In genomic region chr3:173128633-173129032, GRCh38 we compare ENCODE assay signal across 21 cellular contexts. TPM values are rescaled to one million over a fixed set of nuclear protein-coding genes. Genes with fewer than 3 reads are reported as not detected.
DNase-seq lines count a peak whose midpoint lies in the region; TF ChIP-seq lines count a peak whose summit lies in the region.
"Had no signal": no experiment of that assay in that cellular context is flagged by ENCODE, and none has a peak within 500 bp of the region (broad histone marks: within the 10 kb centered on the region; RNA-seq: fewer than 3 reads in every experiment).

No MANE protein-coding gene starts in this region.

- H3K4me3 Mint-ChIP-seq in MCF 10A (ENCODE audit: unreplicated experiment): no peak overlapping the region
- H3K4me3 Mint-ChIP-seq: CD14-positive monocyte; CD4-positive, alpha-beta memory T cell; H9 had no signal

- no peaks in the 10 kb centered on the region for H3K36me3 Mint-ChIP-seq in MCF 10A (ENCODE audit: insufficient read depth, unreplicated experiment)
- H3K36me3 Mint-ChIP-seq: CD14-positive monocyte; CD4-positive, alpha-beta memory T cell had no signal

- H3K4me2 ChIP-seq in MM.1S (ENCODE audit: low read depth, low read length): no peak overlapping the region
- H3K4me2 ChIP-seq: BLaER1 had no signal

- no peak overlapping the region for H3K9ac ChIP-seq in MM.1S (ENCODE audit: low read length)
- H3K9ac ChIP-seq: BLaER1 had no signal

- no TSS peak for BruUV-seq in MCF 10A (replicated peaks; lab: Mats Ljungman, UMichigan)

- H3K27me3 ChIP-seq in breast epithelium: no peaks in the 10 kb centered on the region
- H3K27me3 ChIP-seq in MM.1S (replicated peaks; ENCODE audit: insufficient read depth, low read length): no peaks in the 10 kb centered on the region
- H3K27me3 ChIP-seq: BLaER1 had no signal

- H4K20me1 ChIP-seq in MM.1S (ENCODE audit: insufficient read depth, low read length): no peaks in the 10 kb centered on the region
- H4K20me1 ChIP-seq: BLaER1 had no signal

- no peak overlapping the region for H2AFZ ChIP-seq in MM.1S (ENCODE audit: low read length)

- POLR2A ChIA-PET in MCF 10A (lab: Yijun Ruan, JAX): no interaction called here

- H3K4me1 ChIP-seq in breast epithelium (no peaks in the 10 kb centered on the region), MM.1S (ENCODE audit: low read length) (no peaks in the 10 kb centered on the region)
- H3K4me1 ChIP-seq: BLaER1 had no signal

- H3K4me1 Mint-ChIP-seq in MCF 10A (ENCODE audit: insufficient read depth, unreplicated experiment): no peaks in the 10 kb centered on the region
- H3K4me1 Mint-ChIP-seq: CD14-positive monocyte; CD4-positive, alpha-beta memory T cell had no signal

- H3K9me2 ChIP-seq in MM.1S (replicated peaks; ENCODE audit: insufficient read depth, low read length): no peaks in the 10 kb centered on the region

- no peaks in the 10 kb centered on the region for H3K79me2 ChIP-seq in MM.1S (ENCODE audit: low read length)

- H3F3A ChIP-seq in MM.1S (ENCODE audit: insufficient read depth, low read length): no peaks in the 10 kb centered on the region

- CTCF ChIA-PET in MCF 10A (lab: Yijun Ruan, JAX): no interaction called here

- no peak for TF ChIP-seq POLR2A in breast epithelium (IDR thresholded peaks at IDR 0.05)

- H3K9me3 ChIP-seq in breast epithelium (no peaks in the 10 kb centered on the region), MM.1S (replicated peaks; ENCODE audit: insufficient read depth, low read length) (no peaks in the 10 kb centered on the region)
- H3K9me3 ChIP-seq: BLaER1 had no signal

- no peaks in the 10 kb centered on the region for H3K9me3 Mint-ChIP-seq in MCF 10A (ENCODE audit: unreplicated experiment)
- H3K9me3 Mint-ChIP-seq: H9 had no signal

- H3K36me3 ChIP-seq in breast epithelium (no peaks in the 10 kb centered on the region), MM.1S (replicated peaks; ENCODE audit: insufficient read depth, low read length) (no peaks in the 10 kb centered on the region)
- H3K36me3 ChIP-seq: BLaER1 had no signal

- H3K4me3 ChIP-seq in breast epithelium (no peak overlapping the region), epithelial cell of esophagus (ENCODE audit: low read length) (no peak overlapping the region), MM.1S (ENCODE audit: low read length) (no peak overlapping the region)
- H3K4me3 ChIP-seq: BLaER1, K562 had no signal

- intact Hi-C loops in MCF 10A (cut with micrococcal nuclease): no loop called here
- intact Hi-C loops in breast epithelium (cut with DNase I; ENCODE audit: low total_unique reads): no loop called here

- H3K27ac ChIP-seq in breast epithelium (no peak overlapping the region), MM.1S (ENCODE audit: low read length) (no peak overlapping the region)
- H3K27ac ChIP-seq: 22Rv1, BLaER1, HL-60 had no signal

- H3K27ac Mint-ChIP-seq in MCF 10A (ENCODE audit: low read depth, unreplicated experiment): no peak overlapping the region
- H3K27ac Mint-ChIP-seq: CD14-positive monocyte; CD4-positive, alpha-beta memory T cell; H9 had no signal

- TF ChIP-seq CTCF in MCF 10A (IDR thresholded peaks at IDR 0.05; ENCODE audit: unreplicated experiment) (no peak), breast epithelium (IDR thresholded peaks at IDR 0.05) (no peak), epithelial cell of esophagus (IDR thresholded peaks at IDR 0.05; ENCODE audit: insufficient read depth, low read depth, low read length, missing control alignments) (no peak), MM.1S (IDR thresholded peaks at IDR 0.05; ENCODE audit: low read length) (no peak)

- DNase-seq in NCI-H146 (lab: John Stamatoyannopoulos, UW) (peak; percentile 7), NCI-H146 treated with DMSO at 0.1 percent for 48 hours (lab: John Stamatoyannopoulos, UW; ENCODE audit: unreplicated experiment) (no peak), MCF 10A (ENCODE audit: unreplicated experiment) (peak; percentile 7), breast epithelium (ENCODE audit: low spot score in 2 of 2) (no peak), epithelial cell of esophagus (ENCODE audit: low read depth) (peak; percentile 2), HK-2 (ENCODE audit: unreplicated experiment) (no peak), MM.1S (no peak)
- DNase-seq: CD4-positive, alpha-beta memory T cell; DMS153; DMS79; GF-D8; GOT3; H9; IMR-90 had no signal

- peaks cover 90% of the 10 kb centered on the region for H3K27me3 Mint-ChIP-seq in MCF 10A (ENCODE audit: insufficient read depth, unreplicated experiment)
- H3K27me3 Mint-ChIP-seq: CD4-positive, alpha-beta memory T cell had no signal

RNA-seq across cellular contexts. Expression of gene SPATA16, which starts 12.4 kb away (rescaled TPM):
- total RNA-seq in MCF 10A (2022) (not detected in 2 replicates), breast epithelium (not detected)
- total RNA-seq: A673; CD4-positive, alpha-beta memory T cell; H9; HT1080; IMR-90; K562 had no signal

Comparison
In these comparisons a context has a peak if more than half of its experiments do, and no peak if none do; other contexts are left out.
1. DNase-seq: peak in NCI-H146 (single experiment), MCF 10A (single experiment) and epithelial cell of esophagus (single experiment); none in NCI-H146 treated with DMSO at 0.1 percent for 48 hours (single experiment), breast epithelium (0 of 2), HK-2 (single experiment) and MM.1S (single experiment).